ENCODE assay signal across 24 cellular contexts in genomic region chr5:64625678-64626077, GRCh38.
DNase-seq lines count a peak whose midpoint lies in the region; ATAC-seq and TF ChIP-seq lines count a peak whose summit lies in the region.
"Had no signal": no experiment of that assay in that cellular context is flagged by ENCODE, and none has a peak within 500 bp of the region (broad histone marks: within the 10 kb centered on the region; RNA-seq: fewer than 3 reads in every experiment).

No MANE protein-coding gene starts in this region.

- no peaks in the 10 kb centered on the region for H3K9me3 Mint-ChIP-seq in GM23338
- H3K9me3 Mint-ChIP-seq: memory B cell; naive thymus-derived CD8-positive, alpha-beta T cell; stimulated activated naive CD8-positive, alpha-beta T cell treated with anti-CD3 and anti-CD28 coated beads, Interleukin-15, Interleukin-2, amounts not matched to agents 100 ng/mL and 50 ng/mL, for 24 hours had no signal

- H3K4me3 ChIP-seq in AG04450 (ENCODE audit: low read depth, low read length) = no peak overlapping the region
- no peak overlapping the region for H3K4me3 ChIP-seq in GM23338
- H3K4me3 ChIP-seq in fibroblast of lung (replicated peaks in 1 of 4; ENCODE audit: control extremely low read depth in 1 of 4, insufficient read depth in 1 of 4, low read depth in 3 of 4, low read length in 4 of 4) = no peak overlapping the region
- H3K4me3 ChIP-seq in hepatocyte = no peak overlapping the region
- H3K4me3 ChIP-seq: colonic mucosa, transverse colon had no signal

- H3K4me2 ChIP-seq in GM23338 (no peak overlapping the region), fibroblast of lung (ENCODE audit: extremely low read depth, insufficient read depth, low read length) (no peak overlapping the region), hepatocyte (no peak overlapping the region)

- TF ChIP-seq CTCF in AG04450 (IDR thresholded peaks at IDR 0.05; ENCODE audit: low read depth, low read length) (no peak), GM23338 (conservative IDR thresholded peaks at IDR 0.05; ENCODE audit: low read depth in 2 of 2) (no peak), fibroblast of lung (conservative IDR thresholded peaks at IDR 0.05 in 1 of 2, IDR thresholded peaks at IDR 0.05 in 1 of 2; ENCODE audit: low read depth in 1 of 2, low read length in 2 of 2) (no peak), hepatocyte (IDR thresholded peaks at IDR 0.05; ENCODE audit: poor library complexity) (no peak)

- no peaks in the 10 kb centered on the region for H3K4me1 Mint-ChIP-seq in GM23338
- H3K4me1 Mint-ChIP-seq: memory B cell; naive thymus-derived CD8-positive, alpha-beta T cell had no signal

- no peak overlapping the region for H3K9ac ChIP-seq in fibroblast of lung (ENCODE audit: insufficient read depth, low read length)

- no peaks in the 10 kb centered on the region for H3K9me3 ChIP-seq in AG04450 (ENCODE audit: control insufficient read depth, insufficient read depth, low read length)
- H3K9me3 ChIP-seq in fibroblast of lung (ENCODE audit: control insufficient read depth, insufficient read depth, low read depth, low read length) = no peaks in the 10 kb centered on the region
- no peaks in the 10 kb centered on the region for H3K9me3 ChIP-seq in hepatocyte (ENCODE audit: low read depth)
- H3K9me3 ChIP-seq: colonic mucosa, transverse colon had no signal

- H3K4me3 Mint-ChIP-seq in GM23338 = no peak overlapping the region
- H3K4me3 Mint-ChIP-seq: memory B cell; naive thymus-derived CD8-positive, alpha-beta T cell; stimulated activated naive CD8-positive, alpha-beta T cell treated with anti-CD3 and anti-CD28 coated beads, Interleukin-15, Interleukin-2, amounts not matched to agents 100 ng/mL and 50 ng/mL, for 24 hours had no signal

- H4K20me1 ChIP-seq in GM23338 (replicated peaks; ENCODE audit: insufficient read depth) (no peaks in the 10 kb centered on the region), fibroblast of lung (ENCODE audit: control insufficient read depth, extremely low read depth, insufficient read depth, low read length) (no peaks in the 10 kb centered on the region), hepatocyte (ENCODE audit: insufficient read depth, poor library complexity, severe bottlenecking) (no peaks in the 10 kb centered on the region)

- H3F3A ChIP-seq in GM23338 (replicated peaks; ENCODE audit: low read depth) = no peaks in the 10 kb centered on the region

- H3K27ac ChIP-seq in AG04450 (ENCODE audit: low read depth, low read length) (no peak overlapping the region), GM23338 (ENCODE audit: low read depth) (no peak overlapping the region), fibroblast of lung (ENCODE audit: insufficient read depth, low read length) (no peak overlapping the region), hepatocyte (no peak overlapping the region)
- H3K27ac ChIP-seq: colonic mucosa, transverse colon, VCaP had no signal

- peak overlapping the region; percentile 39; the same call in 1 of the 2 replicates for H3K27ac Mint-ChIP-seq in GM23338
- H3K27ac Mint-ChIP-seq: memory B cell; naive thymus-derived CD8-positive, alpha-beta T cell; stimulated activated naive CD8-positive, alpha-beta T cell treated with anti-CD3 and anti-CD28 coated beads, Interleukin-15, Interleukin-2, amounts not matched to agents 100 ng/mL and 50 ng/mL, for 24 hours had no signal

- POLR2A ChIA-PET in AG04450 (lab: Yijun Ruan, JAX) = no interaction called here

- no peaks in the 10 kb centered on the region for H3K36me3 Mint-ChIP-seq in GM23338 (ENCODE audit: low read depth)
- H3K36me3 Mint-ChIP-seq: memory B cell; naive thymus-derived CD8-positive, alpha-beta T cell had no signal

- DNase-seq in AG04450 (ENCODE audit: low read depth, low spot score) (peak; percentile 8), GM23338 (ENCODE audit: low spot score) (no peak), amniotic epithelial cell (ENCODE audit: low read depth) (peak; percentile 10), fibroblast of lung (ENCODE audit: low read depth in 2 of 2) (peak; percentile 40 to 63), hepatocyte (ENCODE audit: low spot score) (no peak), NK-92 (lab: John Stamatoyannopoulos, UW; ENCODE audit: unreplicated experiment) (no peak), KG1 (lab: John Stamatoyannopoulos, UW) (no peak)
- DNase-seq: activated CD4-positive, alpha-beta T cell treated with anti-CD3 and anti-CD28 coated beads, Interleukin-2, amount 50 U/mL, for 4 hours; activated naive CD4-positive, alpha-beta T cell; AML-193; anterior cingulate cortex; colonic mucosa; COR-L47; KBM-7; kidney; naive thymus-derived CD8-positive, alpha-beta T cell; NCI-H1092; NCI-H2081; NCI-H510A; transverse colon had no signal

- no peaks in the 10 kb centered on the region for H3K9me2 ChIP-seq in GM23338 (ENCODE audit: insufficient read depth)
- H3K9me2 ChIP-seq in hepatocyte (replicated peaks; ENCODE audit: insufficient read depth) = no peaks in the 10 kb centered on the region

- H3K4me1 ChIP-seq in GM23338 (ENCODE audit: insufficient read depth) (no peaks in the 10 kb centered on the region), fibroblast of lung (ENCODE audit: control insufficient read depth, extremely low read depth, insufficient read depth, low read length) (no peaks in the 10 kb centered on the region), hepatocyte (ENCODE audit: insufficient read depth) (no peaks in the 10 kb centered on the region)
- H3K4me1 ChIP-seq: colonic mucosa, transverse colon had no signal

- 60% methylated on average over 1 of the region's 1 CpG for WGBS in hepatocyte (ENCODE audit: low lambda C conversion rate, missing lambda C conversion rate)

- no peak for ATAC-seq in GM23338
- ATAC-seq in HG02571 (IDR thresholded peaks at IDR 0.05; ENCODE audit: unreplicated experiment) = no peak
- ATAC-seq: naive thymus-derived CD8-positive, alpha-beta T cell had no signal

- CTCF ChIA-PET in AG04450 (lab: Charles Lee) = interaction anchor here (0.5 to 2.6 kb wide), 8 partner anchors 10 to 1204 kb away, joined by 3 to 29 read pairs (median 6); no protein-coding TSS in a partner anchor

- peaks cover 1% of the 10 kb centered on the region for H3K27me3 Mint-ChIP-seq in GM23338 (ENCODE audit: insufficient read depth, low read depth, poor library complexity)

- no peaks in the 10 kb centered on the region for H3K79me2 ChIP-seq in GM23338 (replicated peaks; ENCODE audit: insufficient read depth)
- H3K79me2 ChIP-seq in fibroblast of lung (ENCODE audit: control insufficient read depth, insufficient read depth, low read length) = no peaks in the 10 kb centered on the region
- no peaks in the 10 kb centered on the region for H3K79me2 ChIP-seq in hepatocyte

- H3K36me3 ChIP-seq in GM23338 (ENCODE audit: insufficient read depth) (no peaks in the 10 kb centered on the region), fibroblast of lung (ENCODE audit: control insufficient read depth, insufficient read depth, low read length) (no peaks in the 10 kb centered on the region), hepatocyte (replicated peaks; ENCODE audit: insufficient read depth, low read depth) (no peaks in the 10 kb centered on the region)
- H3K36me3 ChIP-seq: colonic mucosa, transverse colon had no signal

- H3K27me3 ChIP-seq in AG04450 (ENCODE audit: control insufficient read depth, insufficient read depth, low read length) (peaks cover 12% of the 10 kb centered on the region), GM23338 (ENCODE audit: insufficient read depth) (no peaks in the 10 kb centered on the region), fibroblast of lung (ENCODE audit: control insufficient read depth, insufficient read depth, low read length) (peaks cover 6% of the 10 kb centered on the region), hepatocyte (no peaks in the 10 kb centered on the region)
- H3K27me3 ChIP-seq: colonic mucosa, transverse colon had no signal

- H2AFZ ChIP-seq in GM23338 (peak overlapping the region; percentile 45; the same call in 1 of the 2 replicates), fibroblast of lung (ENCODE audit: low read length) (no peak overlapping the region), hepatocyte (no peak overlapping the region)

TF ChIP-seq in GM23338, 12 proteins besides CTCF, POLR2A, EP300 and RAD21 (continues in another document):
- TF ChIP-seq JUNB (IDR thresholded peaks at IDR 0.05; ENCODE audit: unreplicated experiment) (no peak), EZH2 (IDR thresholded peaks at IDR 0.05; ENCODE audit: low read depth, unreplicated experiment) (no peak), REST (IDR thresholded peaks at IDR 0.05; ENCODE audit: unreplicated experiment) (no peak)

Comparison
In these comparisons a context has a peak if more than half of its experiments do, and no peak if none do; other contexts are left out.
1. DNase-seq: peak in AG04450 (single experiment), amniotic epithelial cell (single experiment) and fibroblast of lung (2 of 2); none in GM23338 (single experiment), hepatocyte (single experiment), NK-92 (single experiment) and KG1 (single experiment).